ENCODE assay signal across 24 cellular contexts in genomic region chr7:137003606-137004005, GRCh38.
A peak's percentile ranks its signal among the peaks of the same experiment; 100 is the strongest.
DNase-seq lines count a peak whose midpoint lies in the region; ATAC-seq and TF ChIP-seq lines count a peak whose summit lies in the region.
"Had no signal": no experiment of that assay in that cellular context is flagged by ENCODE, and none has a peak within 500 bp of the region (broad histone marks: within the 10 kb centered on the region; RNA-seq: fewer than 3 reads in every experiment).

No MANE protein-coding gene starts in this region.

- no peak for ATAC-seq in HG03565 (IDR thresholded peaks at IDR 0.05; ENCODE audit: unreplicated experiment)
- ATAC-seq: GM12878, HepG2 had no signal

- H3K27me3 Mint-ChIP-seq in osteocyte (ENCODE audit: unreplicated experiment) = no peaks in the 10 kb centered on the region
- no peaks in the 10 kb centered on the region for H3K27me3 Mint-ChIP-seq in activated T-helper 1 cell treated with anti-CD3 and anti-CD28 coated beads, Interleukin-12 subunit alpha, Interleukin-12 subunit beta, Interleukin-2, Interleukin-4 antibody, amounts not matched to agents 30 ng/mL and 10 ng/mL and 1 ng/mL, durations not matched to agents 14 hours and 24 hours and 36 hours (ENCODE audit: insufficient read depth)
- H3K27me3 Mint-ChIP-seq: CD4-positive, CD25-positive, alpha-beta regulatory T cell had no signal

- peak overlapping the region; percentile 91 for H3K27ac Mint-ChIP-seq in osteocyte (ENCODE audit: unreplicated experiment)
- H3K27ac Mint-ChIP-seq in activated T-helper 1 cell treated with anti-CD3 and anti-CD28 coated beads, Interleukin-12 subunit alpha, Interleukin-12 subunit beta, Interleukin-2, Interleukin-4 antibody, amounts not matched to agents 30 ng/mL and 10 ng/mL and 1 ng/mL, durations not matched to agents 14 hours and 24 hours and 36 hours = no peak overlapping the region
- H3K27ac Mint-ChIP-seq: CD4-positive, CD25-positive, alpha-beta regulatory T cell had no signal

- DNase-seq in Daoy (ENCODE audit: low read depth) (peak; percentile 8), OCI-M1 (lab: John Stamatoyannopoulos, UW) (peak; percentile 29), amniotic epithelial cell (ENCODE audit: low read depth) (peak; percentile 42), osteocyte (ENCODE audit: extremely low spot score, unreplicated experiment) (no peak), NCI-H2029 (lab: John Stamatoyannopoulos, UW) (no peak), NOMO-1 (lab: John Stamatoyannopoulos, UW; ENCODE audit: unreplicated experiment in 2 of 2) (no peak)
- no peak for DNase-seq in activated T-helper 1 cell treated with anti-CD3 and anti-CD28 coated beads, Interleukin-12 subunit alpha, Interleukin-12 subunit beta, Interleukin-2, Interleukin-4 antibody, amounts not matched to agents 30 ng/mL and 10 ng/mL and 1 ng/mL, durations not matched to agents 14 hours and 24 hours and 36 hours (ENCODE audit: low spot score)
- DNase-seq: CD4-positive, CD25-positive, alpha-beta regulatory T cell; GOT3; HCEC 1CT; KG1; MM.1S; NCI-H1417; NCI-H1694; NCI-H2081 treated with DMSO at 0.1 percent for 48 hours; NCI-H2171; NCI-H226; NCI-H510A; NCI-H69; Peyer's patch; SIG-M5 had no signal

- intact Hi-C loops in activated T-helper 1 cell treated with anti-CD3 and anti-CD28 coated beads, Interleukin-12 subunit alpha, Interleukin-12 subunit beta, Interleukin-2, Interleukin-4 antibody, amounts not matched to agents 30 ng/mL and 10 ng/mL and 1 ng/mL, durations not matched to agents 14 hours and 24 hours and 36 hours (cut with micrococcal nuclease) = no loop called here

- H3K9me3 Mint-ChIP-seq in osteocyte (ENCODE audit: unreplicated experiment) = no peaks in the 10 kb centered on the region
- peaks cover 3% of the 10 kb centered on the region for H3K9me3 Mint-ChIP-seq in activated T-helper 1 cell treated with anti-CD3 and anti-CD28 coated beads, Interleukin-12 subunit alpha, Interleukin-12 subunit beta, Interleukin-2, Interleukin-4 antibody, amounts not matched to agents 30 ng/mL and 10 ng/mL and 1 ng/mL, durations not matched to agents 14 hours and 24 hours and 36 hours

- H3K4me3 Mint-ChIP-seq in osteocyte (ENCODE audit: unreplicated experiment) = no peak overlapping the region
- no peak overlapping the region for H3K4me3 Mint-ChIP-seq in activated T-helper 1 cell treated with anti-CD3 and anti-CD28 coated beads, Interleukin-12 subunit alpha, Interleukin-12 subunit beta, Interleukin-2, Interleukin-4 antibody, amounts not matched to agents 30 ng/mL and 10 ng/mL and 1 ng/mL, durations not matched to agents 14 hours and 24 hours and 36 hours
- H3K4me3 Mint-ChIP-seq: CD4-positive, CD25-positive, alpha-beta regulatory T cell had no signal

- TF ChIP-seq CTCF in osteocyte (IDR thresholded peaks at IDR 0.05) = no peak

- peaks cover 8% of the 10 kb centered on the region for H3K36me3 Mint-ChIP-seq in osteocyte (ENCODE audit: unreplicated experiment)
- H3K36me3 Mint-ChIP-seq in activated T-helper 1 cell treated with anti-CD3 and anti-CD28 coated beads, Interleukin-12 subunit alpha, Interleukin-12 subunit beta, Interleukin-2, Interleukin-4 antibody, amounts not matched to agents 30 ng/mL and 10 ng/mL and 1 ng/mL, durations not matched to agents 14 hours and 24 hours and 36 hours (ENCODE audit: low read depth) = no peaks in the 10 kb centered on the region
- H3K36me3 Mint-ChIP-seq: CD4-positive, CD25-positive, alpha-beta regulatory T cell had no signal

- peaks cover 92% of the 10 kb centered on the region for H3K4me1 Mint-ChIP-seq in osteocyte (ENCODE audit: unreplicated experiment)
- H3K4me1 Mint-ChIP-seq in activated T-helper 1 cell treated with anti-CD3 and anti-CD28 coated beads, Interleukin-12 subunit alpha, Interleukin-12 subunit beta, Interleukin-2, Interleukin-4 antibody, amounts not matched to agents 30 ng/mL and 10 ng/mL and 1 ng/mL, durations not matched to agents 14 hours and 24 hours and 36 hours (ENCODE audit: low read depth) = no peaks in the 10 kb centered on the region
- H3K4me1 Mint-ChIP-seq: CD4-positive, CD25-positive, alpha-beta regulatory T cell had no signal

Comparison
In these comparisons a context has a peak if more than half of its experiments do, and no peak if none do; other contexts are left out.
1. DNase-seq: peak in Daoy (single experiment), OCI-M1 (single experiment) and amniotic epithelial cell (single experiment); none in osteocyte (single experiment), NCI-H2029 (single experiment), activated T-helper 1 cell treated with anti-CD3 and anti-CD28 coated beads, Interleukin-12 subunit alpha, Interleukin-12 subunit beta, Interleukin-2, Interleukin-4 antibody, amounts not matched to agents 30 ng/mL and 10 ng/mL and 1 ng/mL, durations not matched to agents 14 hours and 24 hours and 36 hours (single experiment) and NOMO-1 (0 of 2).